ENCODE assay signal across 17 cellular contexts in genomic region chr6:56357616-56358373, GRCh38.
DNase-seq lines count a peak whose midpoint lies in the region; ATAC-seq, FAIRE-seq and TF ChIP-seq lines count a peak whose summit lies in the region.
"Had no signal": no experiment of that assay in that cellular context is flagged by ENCODE, and none has a peak within 500 bp of the region (broad histone marks: within the 10 kb centered on the region; RNA-seq: fewer than 3 reads in every experiment).

No MANE protein-coding gene starts in this region.

- H3K36me3 ChIP-seq in astrocyte (ENCODE audit: insufficient read depth, low read length) (no peaks in the 10 kb centered on the region), A673 (ENCODE audit: insufficient read depth, low read length, poor library complexity, severe bottlenecking) (no peaks in the 10 kb centered on the region)
- H3K36me3 ChIP-seq: thoracic aorta had no signal

- peak; percentile 70 for ATAC-seq in GM18858 (IDR thresholded peaks at IDR 0.05; ENCODE audit: unreplicated experiment)
- peak; percentile 66 for ATAC-seq in HG03442 (IDR thresholded peaks at IDR 0.05; ENCODE audit: unreplicated experiment)
- no peak for ATAC-seq in GM19035 (IDR thresholded peaks at IDR 0.05; ENCODE audit: unreplicated experiment)

- peak overlapping the region; percentile 13 for H3K27ac Mint-ChIP-seq in astrocyte (ENCODE audit: unreplicated experiment)
- H3K27ac Mint-ChIP-seq: activated naive CD8-positive, alpha-beta T cell treated with anti-CD3 and anti-CD28 coated beads for 36 hours; memory B cell had no signal

- peaks cover 7% of the 10 kb centered on the region for H3K9me3 ChIP-seq in astrocyte (ENCODE audit: insufficient read depth, low read depth, low read length)
- no peaks in the 10 kb centered on the region for H3K9me3 ChIP-seq in A673 (ENCODE audit: low read depth, low read length, poor library complexity, severe bottlenecking)

- no TSS peak for BruUV-seq in A673 (replicated peaks; lab: Mats Ljungman, UMichigan)

- peak; percentile 85 for FAIRE-seq in astrocyte (lab: Jason Lieb, UNC)
- FAIRE-seq: colon had no signal

- intact Hi-C loops in A673 (cut with micrococcal nuclease; ENCODE audit: unreplicated experiment) = loop anchor here (2.0 to 5.0 kb wide), 3 partner anchors 213 to 960 kb away; partner anchors contain the start of gene PRIM2

- peaks cover 15% of the 10 kb centered on the region for H3K4me1 ChIP-seq in astrocyte (ENCODE audit: insufficient read depth, low read length)
- peaks cover 12% of the 10 kb centered on the region for H3K4me1 ChIP-seq in A673 (ENCODE audit: insufficient read depth, low read length, poor library complexity, severe bottlenecking)

- H3K27me3 ChIP-seq in astrocyte (ENCODE audit: insufficient read depth, low read length) (no peaks in the 10 kb centered on the region), A673 (replicated peaks; ENCODE audit: insufficient read depth, low read depth, low read length, poor library complexity) (no peaks in the 10 kb centered on the region)

- no peaks in the 10 kb centered on the region for H3K27me3 Mint-ChIP-seq in astrocyte (ENCODE audit: low read depth, unreplicated experiment)
- H3K27me3 Mint-ChIP-seq: activated naive CD8-positive, alpha-beta T cell treated with anti-CD3 and anti-CD28 coated beads for 36 hours; memory B cell had no signal

- H3K4me3 Mint-ChIP-seq in astrocyte (ENCODE audit: unreplicated experiment) = no peak overlapping the region
- H3K4me3 Mint-ChIP-seq: activated naive CD8-positive, alpha-beta T cell treated with anti-CD3 and anti-CD28 coated beads for 36 hours; memory B cell had no signal

- CTCF ChIA-PET in A673 (lab: Charles Lee) = interaction anchor here (0.8 kb wide), 1 partner anchor 235 kb away, joined by 3 read pairs; no protein-coding TSS in a partner anchor

- H3K79me2 ChIP-seq in astrocyte (ENCODE audit: insufficient read depth, low read length) = no peaks in the 10 kb centered on the region

- peak overlapping the region; percentile 45 for H3K4me2 ChIP-seq in astrocyte (ENCODE audit: low read length)

- H4K20me1 ChIP-seq in astrocyte (ENCODE audit: insufficient read depth, low read length) = no peaks in the 10 kb centered on the region

- no peak overlapping the region for H3K9ac ChIP-seq in astrocyte (ENCODE audit: low read length)

- POLR2A ChIA-PET in A673 (lab: Charles Lee; ENCODE audit: low non-redundant PET) = no interaction called here

- no peaks in the 10 kb centered on the region for H3K36me3 Mint-ChIP-seq in astrocyte (ENCODE audit: low read depth, unreplicated experiment)
- H3K36me3 Mint-ChIP-seq: activated naive CD8-positive, alpha-beta T cell treated with anti-CD3 and anti-CD28 coated beads for 36 hours; memory B cell had no signal

- DNase-seq in astrocyte (ENCODE audit: low read depth) (peak; percentile 74), renal cortical epithelial cell (ENCODE audit: low read depth) (peak; percentile 84), amniotic stem cell (lab: John Stamatoyannopoulos, UW) (no peak), A673 (ENCODE audit: low spot score) (no peak)
- DNase-seq: activated naive CD8-positive, alpha-beta T cell treated with anti-CD3 and anti-CD28 coated beads for 36 hours; GOT3; NCI-H1105; NCI-H69; nucleus accumbens; SIG-M5; stimulated activated CD4-positive, alpha-beta T cell treated with anti-CD3 and anti-CD28 coated beads, Interleukin-12 subunit alpha, Interleukin-12 subunit beta, amount 100 ng/mL, for 4 hours had no signal

- H3K4me1 Mint-ChIP-seq in astrocyte (ENCODE audit: low read depth, unreplicated experiment) = peaks cover 16% of the 10 kb centered on the region
- H3K4me1 Mint-ChIP-seq: activated naive CD8-positive, alpha-beta T cell treated with anti-CD3 and anti-CD28 coated beads for 36 hours; memory B cell had no signal

- H2AFZ ChIP-seq in astrocyte (ENCODE audit: low read depth, low read length) = no peak overlapping the region

- H3K27ac ChIP-seq in astrocyte (ENCODE audit: low read depth, low read length) (no peak overlapping the region), A673 (ENCODE audit: low read depth, low read length, poor library complexity, severe bottlenecking) (no peak overlapping the region)
- H3K27ac ChIP-seq: thoracic aorta had no signal

- TF ChIP-seq CTCF in astrocyte (IDR thresholded peaks at IDR 0.05; ENCODE audit: insufficient read depth, low read depth, low read length) (no peak), A673 (conservative IDR thresholded peaks at IDR 0.05; ENCODE audit: low read depth, low read length) (no peak)

- H3K9me3 Mint-ChIP-seq in astrocyte (ENCODE audit: unreplicated experiment) = peaks cover 6% of the 10 kb centered on the region

- no peak overlapping the region for H3K4me3 ChIP-seq in astrocyte (ENCODE audit: insufficient read depth, low read depth, low read length)
- H3K4me3 ChIP-seq in A673 (ENCODE audit: low read depth, low read length, poor library complexity, severe bottlenecking) = no peak overlapping the region
- H3K4me3 ChIP-seq: thoracic aorta had no signal

Comparison
In these comparisons a context has a peak if more than half of its experiments do, and no peak if none do; other contexts are left out.
1. DNase-seq: peak in astrocyte (single experiment) and renal cortical epithelial cell (single experiment); none in amniotic stem cell (single experiment) and A673 (single experiment).